In the genomic region with DNA sequence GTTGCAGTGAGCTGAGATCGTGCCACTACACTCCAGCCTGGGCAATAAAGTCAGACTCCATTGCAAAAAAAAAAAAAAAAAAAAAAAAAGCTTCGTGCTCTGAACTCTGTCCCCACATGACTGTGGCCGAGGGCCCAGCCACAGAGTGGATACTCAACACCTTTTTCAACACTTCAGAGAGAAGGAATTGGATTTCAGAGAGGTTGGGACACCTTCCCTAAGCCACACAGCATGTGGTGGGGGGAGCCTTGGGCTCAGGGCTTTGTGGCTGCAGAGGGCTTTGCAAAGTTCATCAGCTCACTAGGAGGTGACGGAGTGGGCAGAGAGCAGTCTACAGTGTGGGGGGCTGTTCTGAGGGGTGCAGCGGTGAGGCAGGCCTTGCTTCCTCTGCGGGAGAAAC, we compare ENCODE assay signal across 1 cellular context.
TF ChIP-seq lines count a peak whose summit lies in the region.

No MANE protein-coding gene starts in this region.

TF ChIP-seq in HEK293, 187 proteins besides CTCF, POLR2A, EP300 and RAD21:
- TF ChIP-seq ZNF768 (tag by site-specific recombination; IDR thresholded peaks at IDR 0.05) (peak; percentile 93), ZNF155 (tag by site-specific recombination; IDR thresholded peaks at IDR 0.05) (no peak), SP3 (tag by site-specific recombination; IDR thresholded peaks at IDR 0.05) (no peak), ZNF571 (tag by site-specific recombination; IDR thresholded peaks at IDR 0.05) (no peak), KLF1 (tag by site-specific recombination; IDR thresholded peaks at IDR 0.05) (no peak), ZEB2 (tag by site-specific recombination; IDR thresholded peaks at IDR 0.05) (no peak), ZNF121 (tag by site-specific recombination; IDR thresholded peaks at IDR 0.05) (0 out of 2 replicates have a peak, but pooled peaks have one; percentile 14), ZNF311 (tag by site-specific recombination; IDR thresholded peaks at IDR 0.05; ENCODE audit: borderline replicate concordance) (no peak), BCL11A (tag by site-specific recombination; IDR thresholded peaks at IDR 0.05; ENCODE audit: low read depth) (no peak), ZFP3 (tag by site-specific recombination; IDR thresholded peaks at IDR 0.05; ENCODE audit: low read depth) (no peak), ZNF146 (tag by site-specific recombination; IDR thresholded peaks at IDR 0.05) (no peak)
- TF ChIP-seq, protein P1, sequence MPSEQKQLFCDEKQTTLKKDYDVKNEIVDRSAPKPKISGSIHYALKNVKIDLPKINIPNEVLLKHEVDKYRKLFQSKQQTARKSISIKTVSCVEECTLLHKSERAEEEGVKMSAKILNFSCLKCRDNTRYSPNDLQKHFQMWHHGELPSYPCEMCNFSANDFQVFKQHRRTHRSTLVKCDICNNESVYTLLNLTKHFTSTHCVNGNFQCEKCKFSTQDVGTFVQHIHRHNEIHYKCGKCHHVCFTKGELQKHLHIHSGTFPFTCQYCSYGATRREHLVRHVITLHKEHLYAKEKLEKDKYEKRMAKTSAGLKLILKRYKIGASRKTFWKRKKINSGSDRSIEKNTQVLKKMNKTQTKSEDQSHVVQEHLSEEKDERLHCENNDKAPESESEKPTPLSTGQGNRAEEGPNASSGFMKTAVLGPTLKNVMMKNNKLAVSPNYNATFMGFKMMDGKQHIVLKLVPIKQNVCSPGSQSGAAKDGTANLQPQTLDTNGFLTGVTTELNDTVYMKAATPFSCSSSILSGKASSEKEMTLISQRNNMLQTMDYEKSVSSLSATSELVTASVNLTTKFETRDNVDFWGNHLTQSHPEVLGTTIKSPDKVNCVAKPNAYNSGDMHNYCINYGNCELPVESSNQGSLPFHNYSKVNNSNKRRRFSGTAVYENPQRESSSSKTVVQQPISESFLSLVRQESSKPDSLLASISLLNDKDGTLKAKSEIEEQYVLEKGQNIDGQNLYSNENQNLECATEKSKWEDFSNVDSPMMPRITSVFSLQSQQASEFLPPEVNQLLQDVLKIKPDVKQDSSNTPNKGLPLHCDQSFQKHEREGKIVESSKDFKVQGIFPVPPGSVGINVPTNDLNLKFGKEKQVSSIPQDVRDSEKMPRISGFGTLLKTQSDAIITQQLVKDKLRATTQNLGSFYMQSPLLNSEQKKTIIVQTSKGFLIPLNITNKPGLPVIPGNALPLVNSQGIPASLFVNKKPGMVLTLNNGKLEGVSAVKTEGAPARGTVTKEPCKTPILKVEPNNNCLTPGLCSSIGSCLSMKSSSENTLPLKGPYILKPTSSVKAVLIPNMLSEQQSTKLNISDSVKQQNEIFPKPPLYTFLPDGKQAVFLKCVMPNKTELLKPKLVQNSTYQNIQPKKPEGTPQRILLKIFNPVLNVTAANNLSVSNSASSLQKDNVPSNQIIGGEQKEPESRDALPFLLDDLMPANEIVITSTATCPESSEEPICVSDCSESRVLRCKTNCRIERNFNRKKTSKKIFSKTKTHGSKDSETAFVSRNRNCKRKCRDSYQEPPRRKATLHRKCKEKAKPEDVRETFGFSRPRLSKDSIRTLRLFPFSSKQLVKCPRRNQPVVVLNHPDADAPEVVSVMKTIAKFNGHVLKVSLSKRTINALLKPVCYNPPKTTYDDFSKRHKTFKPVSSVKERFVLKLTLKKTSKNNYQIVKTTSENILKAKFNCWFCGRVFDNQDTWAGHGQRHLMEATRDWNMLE (tag by site-specific recombination; conservative IDR thresholded peaks at IDR 0.05; ENCODE audit: low read depth) = no peak
- TF ChIP-seq, protein P2, sequence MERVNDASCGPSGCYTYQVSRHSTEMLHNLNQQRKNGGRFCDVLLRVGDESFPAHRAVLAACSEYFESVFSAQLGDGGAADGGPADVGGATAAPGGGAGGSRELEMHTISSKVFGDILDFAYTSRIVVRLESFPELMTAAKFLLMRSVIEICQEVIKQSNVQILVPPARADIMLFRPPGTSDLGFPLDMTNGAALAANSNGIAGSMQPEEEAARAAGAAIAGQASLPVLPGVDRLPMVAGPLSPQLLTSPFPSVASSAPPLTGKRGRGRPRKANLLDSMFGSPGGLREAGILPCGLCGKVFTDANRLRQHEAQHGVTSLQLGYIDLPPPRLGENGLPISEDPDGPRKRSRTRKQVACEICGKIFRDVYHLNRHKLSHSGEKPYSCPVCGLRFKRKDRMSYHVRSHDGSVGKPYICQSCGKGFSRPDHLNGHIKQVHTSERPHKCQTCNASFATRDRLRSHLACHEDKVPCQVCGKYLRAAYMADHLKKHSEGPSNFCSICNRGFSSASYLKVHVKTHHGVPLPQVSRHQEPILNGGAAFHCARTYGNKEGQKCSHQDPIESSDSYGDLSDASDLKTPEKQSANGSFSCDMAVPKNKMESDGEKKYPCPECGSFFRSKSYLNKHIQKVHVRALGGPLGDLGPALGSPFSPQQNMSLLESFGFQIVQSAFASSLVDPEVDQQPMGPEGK (tag by site-specific recombination; IDR thresholded peaks at IDR 0.05) = no peak
- TF ChIP-seq, protein P3, sequence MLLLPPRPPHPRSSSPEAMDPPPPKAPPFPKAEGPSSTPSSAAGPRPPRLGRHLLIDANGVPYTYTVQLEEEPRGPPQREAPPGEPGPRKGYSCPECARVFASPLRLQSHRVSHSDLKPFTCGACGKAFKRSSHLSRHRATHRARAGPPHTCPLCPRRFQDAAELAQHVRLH (tag by site-specific recombination; IDR thresholded peaks at IDR 0.05) = no peak
- TF ChIP-seq, protein P4, sequence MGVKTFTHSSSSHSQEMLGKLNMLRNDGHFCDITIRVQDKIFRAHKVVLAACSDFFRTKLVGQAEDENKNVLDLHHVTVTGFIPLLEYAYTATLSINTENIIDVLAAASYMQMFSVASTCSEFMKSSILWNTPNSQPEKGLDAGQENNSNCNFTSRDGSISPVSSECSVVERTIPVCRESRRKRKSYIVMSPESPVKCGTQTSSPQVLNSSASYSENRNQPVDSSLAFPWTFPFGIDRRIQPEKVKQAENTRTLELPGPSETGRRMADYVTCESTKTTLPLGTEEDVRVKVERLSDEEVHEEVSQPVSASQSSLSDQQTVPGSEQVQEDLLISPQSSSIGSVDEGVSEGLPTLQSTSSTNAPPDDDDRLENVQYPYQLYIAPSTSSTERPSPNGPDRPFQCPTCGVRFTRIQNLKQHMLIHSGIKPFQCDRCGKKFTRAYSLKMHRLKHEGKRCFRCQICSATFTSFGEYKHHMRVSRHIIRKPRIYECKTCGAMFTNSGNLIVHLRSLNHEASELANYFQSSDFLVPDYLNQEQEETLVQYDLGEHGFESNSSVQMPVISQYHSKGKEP (tag by site-specific recombination; IDR thresholded peaks at IDR 0.05) = no peak
